9 cellular contexts compared by ENCODE assay signal in genomic region chr9:114487607-114488300, GRCh38. TPM values are rescaled to one million over a fixed set of nuclear protein-coding genes. Genes with fewer than 3 reads are reported as not detected.
DNase-seq lines count a peak whose midpoint lies in the region; ATAC-seq, FAIRE-seq and TF ChIP-seq lines count a peak whose summit lies in the region.
"Had no signal": no experiment of that assay in that cellular context is flagged by ENCODE, and none has a peak within 500 bp of the region (broad histone marks: within the 10 kb centered on the region; RNA-seq: fewer than 3 reads in every experiment).

No MANE protein-coding gene starts in this region.

- H3K4me3 Mint-ChIP-seq in activated CD4-positive, alpha-beta T cell treated with anti-CD3 and anti-CD28 coated beads, Interleukin-2, amount 10 ng/mL, durations not matched to agents 7 days and 5 days: no peak overlapping the region
- no peak overlapping the region for H3K4me3 Mint-ChIP-seq in memory B cell
- H3K4me3 Mint-ChIP-seq in stimulated activated naive B cell treated with anti-CD40 and anti-IgM and Interleukin-4, amounts not matched to agents 10 μg/mL and 1 μg/mL and 100 μg/mL, for 72 hours: no peak overlapping the region

- POLR2A ChIA-PET in A549 (lab: Yijun Ruan, JAX): interaction anchor here (0.9 kb wide), 1 partner anchor 100 kb away, joined by 3 read pairs; the partner anchor contains the start of gene ATP6V1G1
- POLR2A ChIA-PET in activated CD4-positive, alpha-beta T cell treated with anti-CD3 and anti-CD28 coated beads, Interleukin-2, amount 10 ng/mL, durations not matched to agents 7 days and 5 days (lab: Charles Lee): no interaction called here

- TF ChIP-seq RAD21 in A549 (conservative IDR thresholded peaks at IDR 0.05 in 1 of 2, IDR thresholded peaks at IDR 0.05 in 1 of 2): peak; percentile 84 to 87

- DNase-seq in A549 (ENCODE audit: low read depth in 1 of 2, low spot score in 1 of 2) (peak; percentile 74 to 79), GM13976 (ENCODE audit: low spot score) (peak; percentile 68), NCI-H524 (lab: John Stamatoyannopoulos, UW) (peak; percentile 82 to 86), dorsolateral prefrontal cortex (peak in 6 of 10 donors; percentile 14 to 70 (median 59)), memory B cell (ENCODE audit: low spot score in 2 of 2) (peak; percentile 67 to 70)
- peak; percentile 77 for DNase-seq in activated CD4-positive, alpha-beta T cell treated with anti-CD3 and anti-CD28 coated beads, Interleukin-2, amount 10 ng/mL, durations not matched to agents 7 days and 5 days
- DNase-seq in stimulated activated naive B cell treated with anti-CD40 and anti-IgM and Interleukin-4, amounts not matched to agents 10 μg/mL and 1 μg/mL and 100 μg/mL, for 72 hours: peak; percentile 60

- TF ChIP-seq CTCF in A549 (IDR thresholded peaks at IDR 0.05) (peak; percentile 77), GM13976 (IDR thresholded peaks at IDR 0.05; ENCODE audit: borderline replicate concordance, control extremely low read depth, extremely low read depth, insufficient read depth, missing control alignments) (peak; percentile 81), dorsolateral prefrontal cortex (IDR thresholded peaks at IDR 0.05 in 54 of 56, conservative IDR thresholded peaks at IDR 0.05 in 2 of 56; ENCODE audit: low read depth in 1 of 56, partially characterized antibody in 56 of 56) (peak; percentile 61 to 92 (median 85))

- in situ Hi-C loops in GM13976 (cut with MboI; ENCODE audit: low sequenced_read_pairs, unreplicated experiment): no loop called here

- no peaks in the 10 kb centered on the region for H3K27me3 Mint-ChIP-seq in activated CD4-positive, alpha-beta T cell treated with anti-CD3 and anti-CD28 coated beads, Interleukin-2, amount 10 ng/mL, durations not matched to agents 7 days and 5 days
- H3K27me3 Mint-ChIP-seq in memory B cell: no peaks in the 10 kb centered on the region
- no peaks in the 10 kb centered on the region for H3K27me3 Mint-ChIP-seq in stimulated activated naive B cell treated with anti-CD40 and anti-IgM and Interleukin-4, amounts not matched to agents 10 μg/mL and 1 μg/mL and 100 μg/mL, for 72 hours

- no peak overlapping the region for H3K27ac ChIP-seq in A549
- peak overlapping the region in 18 of 59 donors; percentile 4 to 55 (median 36) for H3K27ac ChIP-seq in dorsolateral prefrontal cortex
- H3K27ac ChIP-seq: skin epidermis had no signal

- no peak for TF ChIP-seq EP300 in A549 (IDR thresholded peaks at IDR 0.05)

- H3K9me3 ChIP-seq in A549: no peaks in the 10 kb centered on the region

- H3K27me3 ChIP-seq in dorsolateral prefrontal cortex: no peaks in the 10 kb centered on the region

- H3K4me1 Mint-ChIP-seq in activated CD4-positive, alpha-beta T cell treated with anti-CD3 and anti-CD28 coated beads, Interleukin-2, amount 10 ng/mL, durations not matched to agents 7 days and 5 days: peaks cover 25% of the 10 kb centered on the region
- H3K4me1 Mint-ChIP-seq in memory B cell: peaks cover 28% of the 10 kb centered on the region
- peaks cover 32 to 52% of the 10 kb centered on the region in 2 donors for H3K4me1 Mint-ChIP-seq in stimulated activated naive B cell treated with anti-CD40 and anti-IgM and Interleukin-4, amounts not matched to agents 10 μg/mL and 1 μg/mL and 100 μg/mL, for 72 hours

- CTCF ChIA-PET in A549 (lab: Yijun Ruan, JAX): interaction anchor here (0.7 to 7.1 kb wide), 49 partner anchors 9 to 527 kb away, joined by 3 to 104 read pairs (median 5); partner anchors contain the start of genes ATP6V1G1, TEX53 and WHRN
- CTCF ChIA-PET in activated CD4-positive, alpha-beta T cell treated with anti-CD3 and anti-CD28 coated beads, Interleukin-2, amount 10 ng/mL, durations not matched to agents 7 days and 5 days (lab: Charles Lee): interaction anchor here (0.5 to 2.8 kb wide), 8 partner anchors 10 to 166 kb away, joined by 3 to 9 read pairs (median 4); no protein-coding TSS in a partner anchor

- ATAC-seq in A549 (peak; percentile 92 to 98), HG03159 (IDR thresholded peaks at IDR 0.05; ENCODE audit: unreplicated experiment) (peak; percentile 81), memory B cell (ENCODE audit: low read depth) (peak; percentile 83)
- ATAC-seq in stimulated activated naive B cell treated with anti-CD40 and anti-IgM and Interleukin-4, amounts not matched to agents 10 μg/mL and 1 μg/mL and 100 μg/mL, for 72 hours (replicated peaks): peak; percentile 52 to 58

- H3K4me2 ChIP-seq in A549: no peak overlapping the region

- no peaks in the 10 kb centered on the region for H3K36me3 Mint-ChIP-seq in activated CD4-positive, alpha-beta T cell treated with anti-CD3 and anti-CD28 coated beads, Interleukin-2, amount 10 ng/mL, durations not matched to agents 7 days and 5 days (ENCODE audit: low read depth)
- peaks cover 2% of the 10 kb centered on the region for H3K36me3 Mint-ChIP-seq in memory B cell
- peaks cover 2 to 6% of the 10 kb centered on the region in 2 donors for H3K36me3 Mint-ChIP-seq in stimulated activated naive B cell treated with anti-CD40 and anti-IgM and Interleukin-4, amounts not matched to agents 10 μg/mL and 1 μg/mL and 100 μg/mL, for 72 hours

- H3K9me3 Mint-ChIP-seq in activated CD4-positive, alpha-beta T cell treated with anti-CD3 and anti-CD28 coated beads, Interleukin-2, amount 10 ng/mL, durations not matched to agents 7 days and 5 days: no peaks in the 10 kb centered on the region
- H3K9me3 Mint-ChIP-seq in memory B cell: no peaks in the 10 kb centered on the region
- H3K9me3 Mint-ChIP-seq in stimulated activated naive B cell treated with anti-CD40 and anti-IgM and Interleukin-4, amounts not matched to agents 10 μg/mL and 1 μg/mL and 100 μg/mL, for 72 hours: no peaks in the 10 kb centered on the region

- 49% methylated on average over 6 of the region's 6 CpGs for WGBS in A549 (ENCODE audit: missing lambda C conversion rate)

- FAIRE-seq in A549 (lab: Jason Lieb, UNC): no peak

- H3K27ac Mint-ChIP-seq in activated CD4-positive, alpha-beta T cell treated with anti-CD3 and anti-CD28 coated beads, Interleukin-2, amount 10 ng/mL, durations not matched to agents 7 days and 5 days: no peak overlapping the region
- peak overlapping the region; percentile 20 for H3K27ac Mint-ChIP-seq in memory B cell
- no peak overlapping the region for H3K27ac Mint-ChIP-seq in stimulated activated naive B cell treated with anti-CD40 and anti-IgM and Interleukin-4, amounts not matched to agents 10 μg/mL and 1 μg/mL and 100 μg/mL, for 72 hours

- intact Hi-C loops in dorsolateral prefrontal cortex (cut with DNase I): loop anchor here (2.0 to 10.0 kb wide), 3 partner anchors 19 to 167 kb away; partner anchors contain the start of gene TEX53 (in 1 of the 2)

- peaks cover 9% of the 10 kb centered on the region; the same call in 1 of the 3 replicates for H3K4me1 ChIP-seq in A549

- H3K4me3 ChIP-seq in A549 (no peak overlapping the region), dorsolateral prefrontal cortex (no peak overlapping the region)
- H3K4me3 ChIP-seq: skin epidermis had no signal

- no peak for TF ChIP-seq POLR2A in A549 (IDR thresholded peaks at IDR 0.05; ENCODE audit: low read length)

TF ChIP-seq in A549, 52 proteins besides CTCF, POLR2A, EP300 and RAD21:
- no peak for TF ChIP-seq JUN (IDR thresholded peaks at IDR 0.05)
- TF ChIP-seq SMC3 (IDR thresholded peaks at IDR 0.05): peak; percentile 87

RNA-seq across cellular contexts. Expression of gene WHRN, which starts 17.5 kb away (rescaled TPM):
- polyA plus RNA-seq in A549 (2011; rRNA removed) (1.2 and 1.5 TPM in 2 replicates), A549 (2017; fragmentation: RNase III; extraction: RNeasy Plus Mini Kit Qiagen cat#74134 plus additional on column Dnase treatment) (2.7 to 3.2 TPM (median 2.9 TPM) in 3 replicates)
- polyA plus RNA-seq in A549 (2012; cell fraction: cytosol; rRNA removed): 2.1 and 3.1 TPM in 2 replicates
- polyA plus RNA-seq in A549 (2012; cell fraction: nucleus; rRNA removed): 12.6 and 13.9 TPM in 2 replicates
- 1.3 and 2.1 TPM in 2 replicates for polyA minus RNA-seq in A549 (2011; rRNA and poly(A)+ RNA removed)
- total RNA-seq in activated CD4-positive, alpha-beta T cell treated with anti-CD3 and anti-CD28 coated beads, Interleukin-2, amount 10 ng/mL, durations not matched to agents 7 days and 5 days: 1 to 10 TPM in 1 of 2 experiments, under 1 TPM in 1; 0.64 to 1.2 TPM
- total RNA-seq in dorsolateral prefrontal cortex: 100 to 1,000 TPM in 2 of 120 experiments, 10 to 100 TPM in 117, 1 to 10 TPM in 1; 8.2 to 129 (median 33.9) TPM

Comparison
In these comparisons a context has a peak if more than half of its experiments do, and no peak if none do; other contexts are left out.
1. RNA of gene WHRN, which starts 17.5 kb away (total RNA-seq): 8.2 to 129 TPM in dorsolateral prefrontal cortex; 0.64 to 1.2 TPM in activated CD4-positive, alpha-beta T cell treated with anti-CD3 and anti-CD28 coated beads, Interleukin-2, amount 10 ng/mL, durations not matched to agents 7 days and 5 days; every median in the first group is over 4 times any median in the second.
2. Peak in every context shown above with its lines, with median percentiles within 50 percentile points of each other: ATAC-seq, DNase-seq and CTCF ChIP-seq.